In the genomic region with DNA sequence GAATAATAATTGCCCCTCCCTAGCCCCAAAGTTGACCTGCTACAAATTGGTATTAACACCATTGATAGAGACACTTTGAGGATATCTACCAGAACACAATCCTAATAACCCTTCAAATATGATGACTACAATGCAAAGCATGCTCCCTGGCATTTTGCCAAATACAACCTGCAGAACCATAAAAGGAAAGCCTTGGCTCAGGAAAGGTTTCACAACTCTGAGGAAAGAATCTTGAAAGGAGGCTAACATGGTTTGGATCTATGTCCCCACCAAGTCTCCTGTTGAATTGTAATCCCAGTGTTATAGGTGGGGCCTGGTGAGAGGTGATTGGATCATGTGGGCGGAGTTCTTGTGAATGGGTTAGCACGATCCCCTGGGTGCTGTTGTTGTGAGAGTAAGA, we compare ENCODE assay signal across 2 cellular contexts.
TF ChIP-seq lines count a peak whose summit lies in the region.

No MANE protein-coding gene starts in this region.

TF ChIP-seq in GM23338, 12 proteins besides CTCF, POLR2A, EP300 and RAD21 (continued from another document and continues in another):
- TF ChIP-seq, protein P1, sequence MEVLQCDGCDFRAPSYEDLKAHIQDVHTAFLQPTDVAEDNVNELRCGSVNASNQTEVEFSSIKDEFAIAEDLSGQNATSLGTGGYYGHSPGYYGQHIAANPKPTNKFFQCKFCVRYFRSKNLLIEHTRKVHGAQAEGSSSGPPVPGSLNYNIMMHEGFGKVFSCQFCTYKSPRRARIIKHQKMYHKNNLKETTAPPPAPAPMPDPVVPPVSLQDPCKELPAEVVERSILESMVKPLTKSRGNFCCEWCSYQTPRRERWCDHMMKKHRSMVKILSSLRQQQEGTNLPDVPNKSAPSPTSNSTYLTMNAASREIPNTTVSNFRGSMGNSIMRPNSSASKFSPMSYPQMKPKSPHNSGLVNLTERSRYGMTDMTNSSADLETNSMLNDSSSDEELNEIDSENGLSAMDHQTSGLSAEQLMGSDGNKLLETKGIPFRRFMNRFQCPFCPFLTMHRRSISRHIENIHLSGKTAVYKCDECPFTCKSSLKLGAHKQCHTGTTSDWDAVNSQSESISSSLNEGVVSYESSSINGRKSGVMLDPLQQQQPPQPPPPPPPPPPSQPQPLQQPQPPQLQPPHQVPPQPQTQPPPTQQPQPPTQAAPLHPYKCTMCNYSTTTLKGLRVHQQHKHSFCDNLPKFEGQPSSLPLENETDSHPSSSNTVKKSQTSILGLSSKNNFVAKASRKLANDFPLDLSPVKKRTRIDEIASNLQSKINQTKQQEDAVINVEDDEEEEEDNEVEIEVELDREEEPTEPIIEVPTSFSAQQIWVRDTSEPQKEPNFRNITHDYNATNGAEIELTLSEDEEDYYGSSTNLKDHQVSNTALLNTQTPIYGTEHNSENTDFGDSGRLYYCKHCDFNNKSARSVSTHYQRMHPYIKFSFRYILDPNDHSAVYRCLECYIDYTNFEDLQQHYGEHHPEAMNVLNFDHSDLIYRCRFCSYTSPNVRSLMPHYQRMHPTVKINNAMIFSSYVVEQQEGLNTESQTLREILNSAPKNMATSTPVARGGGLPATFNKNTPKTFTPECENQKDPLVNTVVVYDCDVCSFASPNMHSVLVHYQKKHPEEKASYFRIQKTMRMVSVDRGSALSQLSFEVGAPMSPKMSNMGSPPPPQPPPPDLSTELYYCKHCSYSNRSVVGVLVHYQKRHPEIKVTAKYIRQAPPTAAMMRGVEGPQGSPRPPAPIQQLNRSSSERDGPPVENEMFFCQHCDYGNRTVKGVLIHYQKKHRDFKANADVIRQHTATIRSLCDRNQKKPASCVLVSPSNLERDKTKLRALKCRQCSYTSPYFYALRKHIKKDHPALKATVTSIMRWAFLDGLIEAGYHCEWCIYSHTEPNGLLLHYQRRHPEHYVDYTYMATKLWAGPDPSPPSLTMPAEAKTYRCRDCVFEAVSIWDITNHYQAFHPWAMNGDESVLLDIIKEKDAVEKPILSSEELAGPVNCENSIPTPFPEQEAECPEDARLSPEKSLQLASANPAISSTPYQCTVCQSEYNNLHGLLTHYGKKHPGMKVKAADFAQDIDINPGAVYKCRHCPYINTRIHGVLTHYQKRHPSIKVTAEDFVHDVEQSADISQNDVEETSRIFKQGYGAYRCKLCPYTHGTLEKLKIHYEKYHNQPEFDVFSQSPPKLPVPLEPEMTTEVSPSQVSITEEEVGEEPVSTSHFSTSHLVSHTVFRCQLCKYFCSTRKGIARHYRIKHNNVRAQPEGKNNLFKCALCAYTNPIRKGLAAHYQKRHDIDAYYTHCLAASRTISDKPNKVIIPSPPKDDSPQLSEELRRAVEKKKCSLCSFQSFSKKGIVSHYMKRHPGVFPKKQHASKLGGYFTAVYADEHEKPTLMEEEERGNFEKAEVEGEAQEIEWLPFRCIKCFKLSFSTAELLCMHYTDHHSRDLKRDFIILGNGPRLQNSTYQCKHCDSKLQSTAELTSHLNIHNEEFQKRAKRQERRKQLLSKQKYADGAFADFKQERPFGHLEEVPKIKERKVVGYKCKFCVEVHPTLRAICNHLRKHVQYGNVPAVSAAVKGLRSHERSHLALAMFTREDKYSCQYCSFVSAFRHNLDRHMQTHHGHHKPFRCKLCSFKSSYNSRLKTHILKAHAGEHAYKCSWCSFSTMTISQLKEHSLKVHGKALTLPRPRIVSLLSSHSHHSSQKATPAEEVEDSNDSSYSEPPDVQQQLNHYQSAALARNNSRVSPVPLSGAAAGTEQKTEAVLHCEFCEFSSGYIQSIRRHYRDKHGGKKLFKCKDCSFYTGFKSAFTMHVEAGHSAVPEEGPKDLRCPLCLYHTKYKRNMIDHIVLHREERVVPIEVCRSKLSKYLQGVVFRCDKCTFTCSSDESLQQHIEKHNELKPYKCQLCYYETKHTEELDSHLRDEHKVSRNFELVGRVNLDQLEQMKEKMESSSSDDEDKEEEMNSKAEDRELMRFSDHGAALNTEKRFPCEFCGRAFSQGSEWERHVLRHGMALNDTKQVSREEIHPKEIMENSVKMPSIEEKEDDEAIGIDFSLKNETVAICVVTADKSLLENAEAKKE (CRISPR knock-in tag; IDR thresholded peaks at IDR 0.05) = no peak
- TF ChIP-seq ZNF331 (CRISPR knock-in tag; IDR thresholded peaks at IDR 0.05; ENCODE audit: low read depth) (no peak), STAT1 (IDR thresholded peaks at IDR 0.05; ENCODE audit: unreplicated experiment) (no peak), EZH2 (IDR thresholded peaks at IDR 0.05; ENCODE audit: low read depth, unreplicated experiment) (no peak), NANOG (IDR thresholded peaks at IDR 0.05; ENCODE audit: borderline replicate concordance) (no peak), ZNF114 (CRISPR knock-in tag; IDR thresholded peaks at IDR 0.05) (no peak), REST (IDR thresholded peaks at IDR 0.05; ENCODE audit: unreplicated experiment) (no peak), POLR2AphosphoS5 (IDR thresholded peaks at IDR 0.05; ENCODE audit: low read depth) (no peak), EZH2phosphoT487 (IDR thresholded peaks at IDR 0.05; ENCODE audit: unreplicated experiment) (no peak)
- TF ChIP-seq, protein P2, sequence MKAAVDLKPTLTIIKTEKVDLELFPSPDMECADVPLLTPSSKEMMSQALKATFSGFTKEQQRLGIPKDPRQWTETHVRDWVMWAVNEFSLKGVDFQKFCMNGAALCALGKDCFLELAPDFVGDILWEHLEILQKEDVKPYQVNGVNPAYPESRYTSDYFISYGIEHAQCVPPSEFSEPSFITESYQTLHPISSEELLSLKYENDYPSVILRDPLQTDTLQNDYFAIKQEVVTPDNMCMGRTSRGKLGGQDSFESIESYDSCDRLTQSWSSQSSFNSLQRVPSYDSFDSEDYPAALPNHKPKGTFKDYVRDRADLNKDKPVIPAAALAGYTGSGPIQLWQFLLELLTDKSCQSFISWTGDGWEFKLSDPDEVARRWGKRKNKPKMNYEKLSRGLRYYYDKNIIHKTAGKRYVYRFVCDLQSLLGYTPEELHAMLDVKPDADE (IDR thresholded peaks at IDR 0.05) = no peak

TF ChIP-seq in WTC11, 78 proteins besides CTCF, POLR2A, EP300 and RAD21 (continued from another document):
- no peak for TF ChIP-seq ETV6 (CRISPR knock-in tag; IDR thresholded peaks at IDR 0.05)
- TF ChIP-seq OVOL2 (CRISPR knock-in tag; IDR thresholded peaks at IDR 0.05; ENCODE audit: borderline replicate concordance) = no peak
- no peak for TF ChIP-seq MYBL2 (CRISPR knock-in tag; IDR thresholded peaks at IDR 0.05)
- no peak for TF ChIP-seq FOXP1 (CRISPR knock-in tag; IDR thresholded peaks at IDR 0.05; ENCODE audit: borderline replicate concordance)
- no peak for TF ChIP-seq ELF4 (CRISPR knock-in tag; IDR thresholded peaks at IDR 0.05; ENCODE audit: low read depth)
- TF ChIP-seq AR (CRISPR knock-in tag; IDR thresholded peaks at IDR 0.05) = no peak
- no peak for TF ChIP-seq ZNF532 (CRISPR knock-in tag; IDR thresholded peaks at IDR 0.05; ENCODE audit: borderline replicate concordance)
- no peak for TF ChIP-seq ZNF121 (CRISPR knock-in tag; IDR thresholded peaks at IDR 0.05)
- TF ChIP-seq JAZF1 (CRISPR knock-in tag; IDR thresholded peaks at IDR 0.05) = no peak
- TF ChIP-seq, protein P3, sequence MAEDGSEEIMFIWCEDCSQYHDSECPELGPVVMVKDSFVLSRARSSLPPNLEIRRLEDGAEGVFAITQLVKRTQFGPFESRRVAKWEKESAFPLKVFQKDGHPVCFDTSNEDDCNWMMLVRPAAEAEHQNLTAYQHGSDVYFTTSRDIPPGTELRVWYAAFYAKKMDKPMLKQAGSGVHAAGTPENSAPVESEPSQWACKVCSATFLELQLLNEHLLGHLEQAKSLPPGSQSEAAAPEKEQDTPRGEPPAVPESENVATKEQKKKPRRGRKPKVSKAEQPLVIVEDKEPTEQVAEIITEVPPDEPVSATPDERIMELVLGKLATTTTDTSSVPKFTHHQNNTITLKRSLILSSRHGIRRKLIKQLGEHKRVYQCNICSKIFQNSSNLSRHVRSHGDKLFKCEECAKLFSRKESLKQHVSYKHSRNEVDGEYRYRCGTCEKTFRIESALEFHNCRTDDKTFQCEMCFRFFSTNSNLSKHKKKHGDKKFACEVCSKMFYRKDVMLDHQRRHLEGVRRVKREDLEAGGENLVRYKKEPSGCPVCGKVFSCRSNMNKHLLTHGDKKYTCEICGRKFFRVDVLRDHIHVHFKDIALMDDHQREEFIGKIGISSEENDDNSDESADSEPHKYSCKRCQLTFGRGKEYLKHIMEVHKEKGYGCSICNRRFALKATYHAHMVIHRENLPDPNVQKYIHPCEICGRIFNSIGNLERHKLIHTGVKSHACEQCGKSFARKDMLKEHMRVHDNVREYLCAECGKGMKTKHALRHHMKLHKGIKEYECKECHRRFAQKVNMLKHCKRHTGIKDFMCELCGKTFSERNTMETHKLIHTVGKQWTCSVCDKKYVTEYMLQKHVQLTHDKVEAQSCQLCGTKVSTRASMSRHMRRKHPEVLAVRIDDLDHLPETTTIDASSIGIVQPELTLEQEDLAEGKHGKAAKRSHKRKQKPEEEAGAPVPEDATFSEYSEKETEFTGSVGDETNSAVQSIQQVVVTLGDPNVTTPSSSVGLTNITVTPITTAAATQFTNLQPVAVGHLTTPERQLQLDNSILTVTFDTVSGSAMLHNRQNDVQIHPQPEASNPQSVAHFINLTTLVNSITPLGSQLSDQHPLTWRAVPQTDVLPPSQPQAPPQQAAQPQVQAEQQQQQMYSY (CRISPR knock-in tag; IDR thresholded peaks at IDR 0.05) = no peak
- TF ChIP-seq, protein P4, sequence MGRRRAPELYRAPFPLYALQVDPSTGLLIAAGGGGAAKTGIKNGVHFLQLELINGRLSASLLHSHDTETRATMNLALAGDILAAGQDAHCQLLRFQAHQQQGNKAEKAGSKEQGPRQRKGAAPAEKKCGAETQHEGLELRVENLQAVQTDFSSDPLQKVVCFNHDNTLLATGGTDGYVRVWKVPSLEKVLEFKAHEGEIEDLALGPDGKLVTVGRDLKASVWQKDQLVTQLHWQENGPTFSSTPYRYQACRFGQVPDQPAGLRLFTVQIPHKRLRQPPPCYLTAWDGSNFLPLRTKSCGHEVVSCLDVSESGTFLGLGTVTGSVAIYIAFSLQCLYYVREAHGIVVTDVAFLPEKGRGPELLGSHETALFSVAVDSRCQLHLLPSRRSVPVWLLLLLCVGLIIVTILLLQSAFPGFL (CRISPR knock-in tag; IDR thresholded peaks at IDR 0.05; ENCODE audit: borderline replicate concordance) = no peak
- TF ChIP-seq HMGA2 (CRISPR knock-in tag; IDR thresholded peaks at IDR 0.05) = no peak
- no peak for TF ChIP-seq NR2C2 (CRISPR knock-in tag; IDR thresholded peaks at IDR 0.05)
